Comparison of ENCODE assay signal across 16 cellular contexts in genomic region chr9:129476821-129477611, GRCh38.
A peak's percentile ranks its signal among the peaks of the same experiment; 100 is the strongest.
DNase-seq lines count a peak whose midpoint lies in the region; ATAC-seq and TF ChIP-seq lines count a peak whose summit lies in the region.
"Had no signal": no experiment of that assay in that cellular context is flagged by ENCODE, and none has a peak within 500 bp of the region (broad histone marks: within the 10 kb centered on the region; RNA-seq: fewer than 3 reads in every experiment).

No MANE protein-coding gene starts in this region.

- peaks cover 53% of the 10 kb centered on the region for H3K4me1 ChIP-seq in BLaER1
- H3K4me1 ChIP-seq in Panc1 (ENCODE audit: control insufficient read depth, insufficient read depth, low read length) = peaks cover 47% of the 10 kb centered on the region
- H3K4me1 ChIP-seq in neuronal stem cell (ENCODE audit: control insufficient read depth in 2 of 2, insufficient read depth in 1 of 2, low read depth in 1 of 2, low read length in 2 of 2) = peaks cover 3 to 33% of the 10 kb centered on the region in 2 donors
- no peaks in the 10 kb centered on the region for H3K4me1 ChIP-seq in CD4-positive, alpha-beta memory T cell (ENCODE audit: insufficient read depth, low read length)

- peak overlapping the region in 4 of 5 experiments; percentile 6 to 98 (median 77) for H3K27ac Mint-ChIP-seq in brain
- no peak overlapping the region for H3K27ac Mint-ChIP-seq in CD4-positive, alpha-beta memory T cell
- H3K27ac Mint-ChIP-seq: activated CD4-positive, alpha-beta memory T cell treated with anti-CD3 and anti-CD28 coated beads, Interleukin-2, amount 10 ng/mL, durations not matched to agents 7 days and 5 days; activated naive CD8-positive, alpha-beta T cell treated with anti-CD3 and anti-CD28 coated beads, Interleukin-2, amount 10 ng/mL, durations not matched to agents 7 days and 5 days had no signal

- H2AFZ ChIP-seq in neuronal stem cell (ENCODE audit: low read length) = no peak overlapping the region

- intact Hi-C loops in Panc1 (cut with micrococcal nuclease; ENCODE audit: unreplicated experiment) = no loop called here
- intact Hi-C loops in cardiac septum (cut with DNase I) = no loop called here
- intact Hi-C loops in CD4-positive, alpha-beta memory T cell (cut with micrococcal nuclease) = no loop called here

- H3K27me3 Mint-ChIP-seq in brain = no peaks in the 10 kb centered on the region
- peaks cover 0 to 3% of the 10 kb centered on the region in 2 donors for H3K27me3 Mint-ChIP-seq in CD4-positive, alpha-beta memory T cell

- H3K4ac ChIP-seq in neuronal stem cell (ENCODE audit: low read length) = peak overlapping the region; percentile 26

- no peak overlapping the region for H3K4me3 ChIP-seq in BLaER1
- H3K4me3 ChIP-seq in Panc1 (ENCODE audit: low read depth in 2 of 2, low read length in 2 of 2) = no peak overlapping the region
- no peak overlapping the region for H3K4me3 ChIP-seq in neuronal stem cell (ENCODE audit: low read length in 2 of 2)
- no peak overlapping the region for H3K4me3 ChIP-seq in CD4-positive, alpha-beta memory T cell (ENCODE audit: low read length in 2 of 2)
- H3K4me3 ChIP-seq: esophagus muscularis mucosa had no signal

- no peak for DNase-seq in Panc1 (ENCODE audit: low read depth, low spot score)
- no peak for DNase-seq in neuronal stem cell (ENCODE audit: low spot score)
- DNase-seq in GM19240 (ENCODE audit: insufficient read length, low spot score) = no peak
- no peak for DNase-seq in cardiac septum (ENCODE audit: low spot score)
- no peak for DNase-seq in CD4-positive, alpha-beta memory T cell
- DNase-seq: activated CD4-positive, alpha-beta memory T cell treated with anti-CD3 and anti-CD28 coated beads, Interleukin-2, amount 10 ng/mL, durations not matched to agents 7 days and 5 days; activated naive CD8-positive, alpha-beta T cell treated with anti-CD3 and anti-CD28 coated beads, Interleukin-2, amount 10 ng/mL, durations not matched to agents 7 days and 5 days; activated T-cell treated with anti-CD3 and anti-CD28 coated beads, Interleukin-2, amount 50 U/mL, for 24 hours; NCI-H2029; NCI-H524; stimulated activated naive CD4-positive, alpha-beta T cell treated with Interleukin-2 at 50 U/mL for 16 hours had no signal

- H3K9ac ChIP-seq in BLaER1 (no peak overlapping the region), neuronal stem cell (ENCODE audit: low read depth, low read length, poor library complexity) (no peak overlapping the region)

- no peak overlapping the region for H4K8ac ChIP-seq in neuronal stem cell (ENCODE audit: low read depth, low read length)

- H3K27me3 ChIP-seq in BLaER1 (peaks cover 28% of the 10 kb centered on the region), Panc1 (ENCODE audit: control insufficient read depth, insufficient read depth, low read length) (no peaks in the 10 kb centered on the region), neuronal stem cell (ENCODE audit: control insufficient read depth in 3 of 3, insufficient read depth in 3 of 3, low read depth in 1 of 3, low read length in 3 of 3) (no peaks in the 10 kb centered on the region)
- H3K27me3 ChIP-seq in CD4-positive, alpha-beta memory T cell (ENCODE audit: insufficient read depth, low read length) = no peaks in the 10 kb centered on the region
- H3K27me3 ChIP-seq: esophagus muscularis mucosa had no signal

- H2BK120ac ChIP-seq in neuronal stem cell (ENCODE audit: low read depth, low read length) = peak overlapping the region; percentile 19

- H3K9me3 ChIP-seq in BLaER1 = peaks cover 11% of the 10 kb centered on the region
- peaks cover 3% of the 10 kb centered on the region; the same call in 1 of the 2 replicates for H3K9me3 ChIP-seq in Panc1 (ENCODE audit: control insufficient read depth, insufficient read depth, low read depth, low read length)
- peaks cover 10 to 12% of the 10 kb centered on the region in 2 donors for H3K9me3 ChIP-seq in neuronal stem cell (replicated peaks in 1 of 2; ENCODE audit: control insufficient read depth in 2 of 2, insufficient read depth in 1 of 2, low read depth in 1 of 2, low read length in 2 of 2)
- H3K9me3 ChIP-seq in CD4-positive, alpha-beta memory T cell (ENCODE audit: control insufficient read depth in 1 of 2, low read length in 2 of 2) = no peaks in the 10 kb centered on the region

- peak overlapping the region; percentile 11 for H3K18ac ChIP-seq in neuronal stem cell (ENCODE audit: low read length)

- ATAC-seq in Panc1 (no peak), HG03095 (IDR thresholded peaks at IDR 0.05; ENCODE audit: unreplicated experiment) (no peak)

- H3K27ac ChIP-seq in BLaER1 (no peak overlapping the region), Panc1 (ENCODE audit: low read length) (peak overlapping the region; percentile 75), neuronal stem cell (replicated peaks; ENCODE audit: low read length) (no peak overlapping the region)
- no peak overlapping the region for H3K27ac ChIP-seq in CD4-positive, alpha-beta memory T cell (ENCODE audit: low read depth, low read length)
- H3K27ac ChIP-seq: esophagus muscularis mucosa, VCaP had no signal

- H3K14ac ChIP-seq in neuronal stem cell (ENCODE audit: low read length) = no peak overlapping the region

- H4K20me1 ChIP-seq in BLaER1 = no peaks in the 10 kb centered on the region

- peak overlapping the region; percentile 21 for H3K4me2 ChIP-seq in BLaER1
- H3K4me2 ChIP-seq in neuronal stem cell (ENCODE audit: insufficient read depth, low read length, poor library complexity, severe bottlenecking) = no peak overlapping the region

- no peak overlapping the region for H2BK12ac ChIP-seq in neuronal stem cell (ENCODE audit: low read length)

- in situ Hi-C loops in Panc1 (cut with HindIII; ENCODE audit: low pct_unique_long_range_greater_than_20kb, low sequenced_read_pairs) = no loop called here

- TF ChIP-seq CTCF in Panc1 (IDR thresholded peaks at IDR 0.05) (no peak), brain (conservative IDR thresholded peaks at IDR 0.05) (no peak)

- H2BK5ac ChIP-seq in neuronal stem cell (ENCODE audit: low read length) = no peak overlapping the region

- peak overlapping the region; percentile 72 for H2BK15ac ChIP-seq in neuronal stem cell (ENCODE audit: low read length)

- H3K36me3 Mint-ChIP-seq in brain = no peaks in the 10 kb centered on the region
- no peaks in the 10 kb centered on the region for H3K36me3 Mint-ChIP-seq in CD4-positive, alpha-beta memory T cell
- H3K36me3 Mint-ChIP-seq: activated naive CD8-positive, alpha-beta T cell treated with anti-CD3 and anti-CD28 coated beads, Interleukin-2, amount 10 ng/mL, durations not matched to agents 7 days and 5 days had no signal

- no peaks in the 10 kb centered on the region for H3K79me1 ChIP-seq in neuronal stem cell (ENCODE audit: low read depth, low read length)

- WGBS in neuronal stem cell (ENCODE audit: extremely low coverage in 2 of 2, insufficient read length in 2 of 2, insufficient replicate concordance in 1 of 2), 2 donors = no CpG with 5 or more reads among the region's 17 CpGs

- peaks cover 0 to 9% (median 0%) of the 10 kb centered on the region in 5 experiments for H3K9me3 Mint-ChIP-seq in brain
- peaks cover 0 to 4% (median 0%) of the 10 kb centered on the region in 8 donors for H3K9me3 Mint-ChIP-seq in CD4-positive, alpha-beta memory T cell
- H3K9me3 Mint-ChIP-seq: activated CD4-positive, alpha-beta memory T cell treated with anti-CD3 and anti-CD28 coated beads, Interleukin-2, amount 10 ng/mL, durations not matched to agents 7 days and 5 days; activated naive CD8-positive, alpha-beta T cell treated with anti-CD3 and anti-CD28 coated beads, Interleukin-2, amount 10 ng/mL, durations not matched to agents 7 days and 5 days; activated T-cell treated with anti-CD3 and anti-CD28 coated beads, Interleukin-2, amount 50 U/mL, for 24 hours had no signal

- CTCF ChIA-PET in Panc1 (lab: Charles Lee) = interaction anchor here (0.5 kb wide), 1 partner anchor 20 kb away, joined by 4 read pairs; no protein-coding TSS in a partner anchor
- CTCF ChIA-PET in CD4-positive, alpha-beta memory T cell (lab: Charles Lee; ENCODE audit: partially characterized antibody) = no interaction called here

- H3K36me3 ChIP-seq in BLaER1 (no peaks in the 10 kb centered on the region), Panc1 (ENCODE audit: control insufficient read depth, insufficient read depth, low read length) (no peaks in the 10 kb centered on the region), neuronal stem cell (replicated peaks in 1 of 2; ENCODE audit: control insufficient read depth in 2 of 2, insufficient read depth in 2 of 2, low read length in 2 of 2) (no peaks in the 10 kb centered on the region)
- H3K36me3 ChIP-seq in CD4-positive, alpha-beta memory T cell (ENCODE audit: insufficient read depth, low read length) = no peaks in the 10 kb centered on the region
- H3K36me3 ChIP-seq: esophagus muscularis mucosa had no signal

- no peak overlapping the region for H2AK5ac ChIP-seq in neuronal stem cell (ENCODE audit: low read depth, low read length)

- H3K4me1 Mint-ChIP-seq in brain = peaks cover 72% of the 10 kb centered on the region
- peaks cover 0 to 8% (median under 1%) of the 10 kb centered on the region in 4 donors for H3K4me1 Mint-ChIP-seq in CD4-positive, alpha-beta memory T cell

- H4K91ac ChIP-seq in neuronal stem cell (ENCODE audit: low read depth, low read length, poor library complexity) = no peak overlapping the region

- POLR2A ChIA-PET in Panc1 (lab: Charles Lee) = no interaction called here
- POLR2A ChIA-PET in CD4-positive, alpha-beta memory T cell (lab: Charles Lee; ENCODE audit: partially characterized antibody) = no interaction called here

- no peak overlapping the region for H3K23ac ChIP-seq in neuronal stem cell (ENCODE audit: low read depth, low read length, poor library complexity)

- BruUV-seq in Panc1 (replicated peaks; lab: Mats Ljungman, UMichigan) = no TSS peak

- H3K4me3 Mint-ChIP-seq in brain = no peak overlapping the region
- no peak overlapping the region for H3K4me3 Mint-ChIP-seq in CD4-positive, alpha-beta memory T cell
- H3K4me3 Mint-ChIP-seq: activated CD4-positive, alpha-beta memory T cell treated with anti-CD3 and anti-CD28 coated beads, Interleukin-2, amount 10 ng/mL, durations not matched to agents 7 days and 5 days; activated naive CD8-positive, alpha-beta T cell treated with anti-CD3 and anti-CD28 coated beads, Interleukin-2, amount 10 ng/mL, durations not matched to agents 7 days and 5 days; activated T-cell treated with anti-CD3 and anti-CD28 coated beads, Interleukin-2, amount 50 U/mL, for 24 hours had no signal

Comparison
In these comparisons a context has a peak if more than half of its experiments do, and no peak if none do; other contexts are left out.
1. H3K27ac Mint-ChIP-seq: peak in brain (4 of 5); none in CD4-positive, alpha-beta memory T cell (0 of 7).